ENCODE assay signal across 17 cellular contexts in genomic region chr2:217392930-217393584, GRCh38.
DNase-seq lines count a peak whose midpoint lies in the region; ATAC-seq and TF ChIP-seq lines count a peak whose summit lies in the region.
"Had no signal": no experiment of that assay in that cellular context is flagged by ENCODE, and none has a peak within 500 bp of the region (broad histone marks: within the 10 kb centered on the region; RNA-seq: fewer than 3 reads in every experiment).

No MANE protein-coding gene starts in this region.

- H3K27ac Mint-ChIP-seq in HFFc6 = peak overlapping the region; percentile 71
- peak overlapping the region; percentile 40 for H3K27ac Mint-ChIP-seq in mesothelial cell of epicardium
- H3K27ac Mint-ChIP-seq: activated CD4-positive, alpha-beta memory T cell treated with anti-CD3 and anti-CD28 coated beads for 36 hours; B cell had no signal

- H3K27ac ChIP-seq in coronary artery (peak overlapping the region in 1 of 2 donors; percentile 28), subcutaneous abdominal adipose tissue (ENCODE audit: low read depth, low read length) (peak overlapping the region; percentile 42)
- H3K27ac ChIP-seq: HL-60, KMS-11, ovary, PC-9 had no signal

- TF ChIP-seq CTCF in HFFc6 (IDR thresholded peaks at IDR 0.05) (no peak), coronary artery (IDR thresholded peaks at IDR 0.05) (no peak), mesothelial cell of epicardium (IDR thresholded peaks at IDR 0.05; ENCODE audit: unreplicated experiment) (no peak)

- no peak for ATAC-seq in GM18498 (IDR thresholded peaks at IDR 0.05; ENCODE audit: unreplicated experiment)

- H3K9me3 Mint-ChIP-seq in HFFc6 (peaks cover 20% of the 10 kb centered on the region), mesothelial cell of epicardium (peaks cover 16% of the 10 kb centered on the region)

- H3K36me3 ChIP-seq in subcutaneous abdominal adipose tissue (ENCODE audit: control insufficient read depth in 5 of 5, insufficient read depth in 5 of 5, low read length in 5 of 5) = no peaks in the 10 kb centered on the region
- H3K36me3 ChIP-seq: ovary had no signal

- H3K36me3 Mint-ChIP-seq in HFFc6 (ENCODE audit: low read depth) (peaks cover 17% of the 10 kb centered on the region), mesothelial cell of epicardium (peaks cover 18% of the 10 kb centered on the region)

- peaks cover 7 to 22% (median 14%) of the 10 kb centered on the region in 5 donors for H3K4me1 ChIP-seq in subcutaneous abdominal adipose tissue (ENCODE audit: control insufficient read depth in 5 of 5, insufficient read depth in 5 of 5, low read length in 5 of 5)

- peak overlapping the region in 1 of 5 donors; percentile 74 for H3K9ac ChIP-seq in subcutaneous abdominal adipose tissue (ENCODE audit: low read length in 5 of 5)
- H3K9ac ChIP-seq: KMS-11 had no signal

- DNase-seq in HFFc6 (no peak), coronary artery (ENCODE audit: low spot score) (no peak), mesothelial cell of epicardium (ENCODE audit: low spot score in 2 of 2, unreplicated experiment in 2 of 2) (no peak), NCI-H1092 treated with DMSO at 0.1 percent for 48 hours (lab: John Stamatoyannopoulos, UW) (no peak)
- DNase-seq in activated naive CD4-positive, alpha-beta T cell treated with anti-CD3 and anti-CD28 coated beads, Interleukin-2, amount 50 U/mL, for 16 hours = no peak
- no peak for DNase-seq in activated CD4-positive, alpha-beta T cell treated with anti-CD3 and anti-CD28 coated beads for 48 hours
- DNase-seq: activated CD4-positive, alpha-beta memory T cell treated with anti-CD3 and anti-CD28 coated beads for 36 hours; islet precursor cell; PC-9; stimulated activated CD4-positive, alpha-beta T cell treated with anti-CD3 and anti-CD28 coated beads, Interleukin-12 subunit alpha, Interleukin-12 subunit beta, amount 100 ng/mL, for 4 hours; stimulated activated naive CD4-positive, alpha-beta T cell treated with Interleukin-2 at 50 U/mL for 16 hours had no signal

- peaks cover 61% of the 10 kb centered on the region for H3K4me1 Mint-ChIP-seq in HFFc6 (ENCODE audit: low read depth)
- peaks cover 11% of the 10 kb centered on the region for H3K4me1 Mint-ChIP-seq in mesothelial cell of epicardium
- H3K4me1 Mint-ChIP-seq: B cell had no signal

- H3K4me3 Mint-ChIP-seq in HFFc6 = peak overlapping the region; percentile 69
- H3K4me3 Mint-ChIP-seq in mesothelial cell of epicardium = no peak overlapping the region
- H3K4me3 Mint-ChIP-seq: activated CD4-positive, alpha-beta memory T cell treated with anti-CD3 and anti-CD28 coated beads for 36 hours; B cell had no signal

- H3K9me3 ChIP-seq in subcutaneous abdominal adipose tissue (ENCODE audit: control insufficient read depth in 5 of 5, low read length in 5 of 5) = peaks cover 0 to 4% (median 4%) of the 10 kb centered on the region in 5 donors
- H3K9me3 ChIP-seq: ovary had no signal

- H3K4me3 ChIP-seq in coronary artery (peak overlapping the region; percentile 17), subcutaneous abdominal adipose tissue (ENCODE audit: low read depth in 1 of 5, low read length in 5 of 5) (no peak overlapping the region)
- H3K4me3 ChIP-seq: ovary, PC-9 had no signal

- H3K27me3 Mint-ChIP-seq in HFFc6 (ENCODE audit: insufficient read depth) (peaks cover 2% of the 10 kb centered on the region), mesothelial cell of epicardium (ENCODE audit: low read depth) (no peaks in the 10 kb centered on the region)
- H3K27me3 Mint-ChIP-seq: activated CD4-positive, alpha-beta memory T cell treated with anti-CD3 and anti-CD28 coated beads for 36 hours had no signal

- H3K27me3 ChIP-seq in subcutaneous abdominal adipose tissue (ENCODE audit: control insufficient read depth in 5 of 5, insufficient read depth in 4 of 5, low read length in 5 of 5) = no peaks in the 10 kb centered on the region
- H3K27me3 ChIP-seq: ovary had no signal
